In genomic region chr15:34470091-34470490, GRCh38 we compare ENCODE assay signal across 20 cellular contexts.
"Had no signal": no experiment of that assay in that cellular context is flagged by ENCODE, and none has a peak within 500 bp of the region (broad histone marks: within the 10 kb centered on the region; RNA-seq: fewer than 3 reads in every experiment).

No MANE protein-coding gene starts in this region.

- ATAC-seq: heart left ventricle, left colon had no signal

- FAIRE-seq: endometrium had no signal

- H3K4me3 Mint-ChIP-seq: dendritic cell treated with granulocyte-macrophage colony-stimulating factor and Interleukin-4, amounts not matched to agents 40 ng/mL and 50 ng/mL, for 4 days; memory B cell; nephron had no signal

- H3K36me3 Mint-ChIP-seq: memory B cell had no signal

- H3K9me3 ChIP-seq: heart left ventricle, neutrophil, ovary, prostate gland, thoracic aorta, upper lobe of left lung had no signal

- H3K9me3 Mint-ChIP-seq: dendritic cell treated with granulocyte-macrophage colony-stimulating factor and Interleukin-4, amounts not matched to agents 40 ng/mL and 50 ng/mL, for 4 days; memory B cell; nephron had no signal

- H3K4me1 ChIP-seq: heart left ventricle, prostate gland, upper lobe of left lung had no signal

- H3K4me3 ChIP-seq: cardiac muscle cell, heart left ventricle, ovary, prostate gland, SK-N-MC, thoracic aorta, upper lobe of left lung had no signal

- DNase-seq: activated CD4-positive, alpha-beta T cell treated with anti-CD3 and anti-CD28 coated beads, Interleukin-2, amount 50 U/mL, for 1 hour; activated CD8-positive, alpha-beta memory T cell treated with anti-CD3 and anti-CD28 coated beads, Interleukin-2, amount 50 U/mL, for 48 hours; activated gamma-delta T cell treated with Interleukin-2 at 50 U/mL for 16 hours; activated T-cell treated with anti-CD3 and anti-CD28 coated beads, Interleukin-2, amount 50 U/mL, for 48 hours; effector CD4-positive, alpha-beta T cell; heart left ventricle; left colon; ovary; stimulated activated CD4-positive, alpha-beta T cell treated with anti-CD3 and anti-CD28 coated beads, Interleukin-12 subunit alpha, Interleukin-12 subunit beta, amount 100 ng/mL, for 4 hours; SW 1271; upper lobe of left lung had no signal

- H3K27ac Mint-ChIP-seq: dendritic cell treated with granulocyte-macrophage colony-stimulating factor and Interleukin-4, amounts not matched to agents 40 ng/mL and 50 ng/mL, for 4 days; memory B cell; nephron had no signal

- H3K36me3 ChIP-seq: cardiac muscle cell, heart left ventricle, neutrophil, ovary, prostate gland, thoracic aorta, upper lobe of left lung had no signal

- H3K4me1 Mint-ChIP-seq: memory B cell, nephron had no signal

- H3K27ac ChIP-seq: cardiac muscle cell, heart left ventricle, neutrophil, ovary, prostate gland, SK-N-MC, thoracic aorta, upper lobe of left lung had no signal

- H3K27me3 ChIP-seq: heart left ventricle, ovary, upper lobe of left lung had no signal
